Comparison of ENCODE assay signal across 20 cellular contexts in the genomic region with DNA sequence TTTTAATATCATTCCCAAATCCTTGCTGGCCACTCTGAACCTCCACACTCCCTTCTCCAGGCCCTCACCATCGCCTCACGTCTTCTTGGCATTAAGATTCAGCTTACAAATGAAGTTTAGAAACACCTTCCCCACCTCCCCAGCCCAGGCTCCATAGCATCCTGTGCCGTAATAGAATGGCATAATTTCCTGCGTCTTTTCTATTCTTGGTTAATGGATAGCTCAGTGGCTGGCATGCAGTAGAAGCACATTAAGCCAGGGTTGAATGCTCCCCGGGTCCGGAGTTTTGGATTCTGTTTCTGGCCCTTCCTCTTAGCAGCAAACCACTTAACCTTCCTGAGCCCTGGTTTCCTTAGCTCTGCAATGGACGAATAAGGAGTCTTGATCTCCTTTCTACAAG. TPM values are rescaled to one million over a fixed set of nuclear protein-coding genes. Genes with fewer than 3 reads are reported as not detected.
DNase-seq lines count a peak whose midpoint lies in the region; ATAC-seq, FAIRE-seq and TF ChIP-seq lines count a peak whose summit lies in the region.
"Had no signal": no experiment of that assay in that cellular context is flagged by ENCODE, and none has a peak within 500 bp of the region (broad histone marks: within the 10 kb centered on the region; RNA-seq: fewer than 3 reads in every experiment).

No MANE protein-coding gene starts in this region.

- peak overlapping the region; percentile 74 for H3K4me2 ChIP-seq in A549
- no peak overlapping the region for H3K4me2 ChIP-seq in trophoblast cell (ENCODE audit: low read length)

- H3K79me1 ChIP-seq in trophoblast cell (ENCODE audit: low read length), result peaks cover 7% of the 10 kb centered on the region

- H3K36me3 ChIP-seq in RWPE2 (ENCODE audit: low read depth), result peaks cover 16% of the 10 kb centered on the region
- no peaks in the 10 kb centered on the region for H3K36me3 ChIP-seq in trophoblast cell (ENCODE audit: control insufficient read depth in 1 of 2, insufficient read depth in 2 of 2, low read length in 2 of 2)
- H3K36me3 ChIP-seq: Peyer's patch had no signal

- DNase-seq in A549 (ENCODE audit: low read depth in 1 of 2, low spot score in 1 of 2), result peak in 1 of 2 experiments; percentile 79
- no peak for DNase-seq in RWPE2 (ENCODE audit: low spot score)
- peak; percentile 77 for DNase-seq in left lobe of liver (ENCODE audit: low spot score)
- no peak for DNase-seq in trophoblast cell
- DNase-seq in SHP77 (lab: John Stamatoyannopoulos, UW), result no peak
- DNase-seq in activated effector memory CD4-positive, alpha-beta T cell treated with Interleukin-2 at 50 U/mL for 16 hours, result no peak
- no peak for DNase-seq in central memory CD4-positive, alpha-beta T cell
- no peak for DNase-seq in natural killer cell
- DNase-seq: 8988T, COR-L47, DND-41, GF-D8, HFFc6, Kasumi-1, NCI-H1417 treated with DMSO at 0.1 percent for 48 hours, NCI-H2029 treated with DMSO at 0.1 percent for 48 hours, NCI-H524, Peyer's patch had no signal

- no peak overlapping the region for H2AK5ac ChIP-seq in trophoblast cell (ENCODE audit: low read length)

- peak; percentile 61 to 69 for ATAC-seq in A549
- no peak for ATAC-seq in RWPE2 (ENCODE audit: low read depth)
- peak; percentile 77 for ATAC-seq in left lobe of liver
- ATAC-seq in natural killer cell, result no peak

- peaks cover 100% of the 10 kb centered on the region for H3K4me1 ChIP-seq in A549
- H3K4me1 ChIP-seq in RWPE2 (ENCODE audit: insufficient read depth, poor library complexity, severe bottlenecking), result peaks cover 29% of the 10 kb centered on the region
- peaks cover 16 to 19% of the 10 kb centered on the region in 2 experiments for H3K4me1 ChIP-seq in trophoblast cell (ENCODE audit: control insufficient read depth in 1 of 2, insufficient read depth in 2 of 2, low read length in 2 of 2)

- TF ChIP-seq CTCF in A549 (IDR thresholded peaks at IDR 0.05), result no peak
- TF ChIP-seq CTCF in RWPE2 (IDR thresholded peaks at IDR 0.05; ENCODE audit: poor library complexity, severe bottlenecking), result no peak
- no peak for TF ChIP-seq CTCF in natural killer cell (IDR thresholded peaks at IDR 0.05)

- H3K27me3 Mint-ChIP-seq in natural killer cell (ENCODE audit: low read depth in 2 of 2), result peaks cover 14 to 26% of the 10 kb centered on the region in 2 donors

- H3K9me3 ChIP-seq in A549 (no peaks in the 10 kb centered on the region), RWPE2 (ENCODE audit: severe bottlenecking) (no peaks in the 10 kb centered on the region), trophoblast cell (ENCODE audit: insufficient read depth, low read depth, low read length) (no peaks in the 10 kb centered on the region)
- H3K9me3 ChIP-seq: Peyer's patch had no signal

- no peak overlapping the region for H2BK12ac ChIP-seq in trophoblast cell (ENCODE audit: low read length)

- peak; percentile 63 for FAIRE-seq in A549 (lab: Jason Lieb, UNC)
- FAIRE-seq: H1 had no signal

- POLR2A ChIA-PET in A549 (lab: Yijun Ruan, JAX), result interaction anchor here (0.6 to 1.0 kb wide), 3 partner anchors 12 to 36 kb away, joined by 3 read pairs; no protein-coding TSS in a partner anchor

- H3K4me1 Mint-ChIP-seq in natural killer cell, result no peaks in the 10 kb centered on the region

- no peak overlapping the region for H3K18ac ChIP-seq in trophoblast cell (ENCODE audit: low read length)

- H4K12ac ChIP-seq in trophoblast cell (ENCODE audit: low read depth, low read length), result no peak overlapping the region

- peaks cover 3% of the 10 kb centered on the region for H3K79me2 ChIP-seq in trophoblast cell (ENCODE audit: control insufficient read depth, insufficient read depth, low read length, poor library complexity)

- TF ChIP-seq EP300 in A549 (IDR thresholded peaks at IDR 0.05), result peak; percentile 70 to 74; a peak in 3 of 5 replicates

- H3K9me3 Mint-ChIP-seq in natural killer cell, result no peaks in the 10 kb centered on the region

- peak overlapping the region; percentile 91 to 92 for H3K27ac ChIP-seq in A549
- H3K27ac ChIP-seq in RWPE2 (ENCODE audit: poor library complexity, severe bottlenecking), result peak overlapping the region; percentile 2
- no peak overlapping the region for H3K27ac ChIP-seq in trophoblast cell (ENCODE audit: low read depth, low read length)
- H3K27ac ChIP-seq: C4-2B, Peyer's patch had no signal

- peak overlapping the region; percentile 33 for H3K4ac ChIP-seq in trophoblast cell (ENCODE audit: low read depth, low read length)

- H3K23ac ChIP-seq in trophoblast cell (ENCODE audit: low read length), result no peak overlapping the region

- no peak for TF ChIP-seq POLR2A in A549 (IDR thresholded peaks at IDR 0.05; ENCODE audit: low read length)

- CTCF ChIA-PET in A549 (lab: Yijun Ruan, JAX), result interaction anchor here (0.7 to 22.9 kb wide), 5 partner anchors 9 to 112 kb away, joined by 3 to 256 read pairs (median 3); partner anchors contain the start of gene WWC1

- no peak overlapping the region for H3K27ac Mint-ChIP-seq in natural killer cell
- H3K27ac Mint-ChIP-seq: HFFc6 had no signal

- H2BK120ac ChIP-seq in trophoblast cell (ENCODE audit: insufficient read depth, low read length, poor library complexity), result no peak overlapping the region

- H3K27me3 ChIP-seq in RWPE2 (ENCODE audit: insufficient read depth, poor library complexity, severe bottlenecking), result no peaks in the 10 kb centered on the region
- H3K27me3 ChIP-seq in trophoblast cell (ENCODE audit: insufficient read depth, low read length), result no peaks in the 10 kb centered on the region
- H3K27me3 ChIP-seq: Peyer's patch had no signal

- no peak overlapping the region for H2BK5ac ChIP-seq in trophoblast cell (ENCODE audit: low read depth, low read length, poor library complexity)

- H4K91ac ChIP-seq in trophoblast cell (ENCODE audit: low read depth, low read length), result no peak overlapping the region

- H3K4me3 ChIP-seq in A549 (no peak overlapping the region), RWPE2 (ENCODE audit: severe bottlenecking) (no peak overlapping the region), trophoblast cell (ENCODE audit: low read depth, low read length) (no peak overlapping the region)
- H3K4me3 ChIP-seq: Peyer's patch had no signal

- H3K14ac ChIP-seq in trophoblast cell (ENCODE audit: low read length), result no peak overlapping the region

- H3K4me3 Mint-ChIP-seq in natural killer cell, result no peak overlapping the region
- H3K4me3 Mint-ChIP-seq: HFFc6 had no signal

- no peak overlapping the region for H3K9ac ChIP-seq in trophoblast cell (ENCODE audit: low read length)

- H2AFZ ChIP-seq in trophoblast cell (ENCODE audit: insufficient read depth, low read length, poor library complexity), result no peak overlapping the region

- TF ChIP-seq RAD21 in A549 (conservative IDR thresholded peaks at IDR 0.05 in 1 of 2, IDR thresholded peaks at IDR 0.05 in 1 of 2), result 0 out of 5 replicates have a peak, but pooled peaks of 1 of the 2 experiments have one; percentile 25

- 0% methylated on average over 7 of the region's 7 CpGs for WGBS in A549 (ENCODE audit: missing lambda C conversion rate)
- WGBS in trophoblast cell (ENCODE audit: extremely low coverage, insufficient coverage, insufficient read length), result no CpG with 5 or more reads among the region's 7 CpGs

- H4K8ac ChIP-seq in trophoblast cell (ENCODE audit: low read depth, low read length), result no peak overlapping the region

- no peaks in the 10 kb centered on the region for H3K36me3 Mint-ChIP-seq in natural killer cell

- intact Hi-C loops in natural killer cell (cut with micrococcal nuclease), result no loop called here

TF ChIP-seq in A549, 52 proteins besides CTCF, POLR2A, EP300 and RAD21:
- TF ChIP-seq CEBPB (IDR thresholded peaks at IDR 0.05) (peak; percentile 39 to 63; a peak in 3 of 4 replicates), GATA3 (IDR thresholded peaks at IDR 0.05; ENCODE audit: borderline replicate concordance) (peak; percentile 16; the same call in 1 of the 2 replicates), MAX (IDR thresholded peaks at IDR 0.05) (0 out of 2 replicates have a peak, but pooled peaks have one; percentile 29), MAZ (IDR thresholded peaks at IDR 0.05; ENCODE audit: borderline replicate concordance, low read depth, low read length) (no peak), SMC3 (IDR thresholded peaks at IDR 0.05) (0 out of 3 replicates have a peak, but pooled peaks have one; percentile 8), JUN (IDR thresholded peaks at IDR 0.05) (peak; percentile 22 to 34; a peak in 1 of 5 replicates), HOXB13 (CRISPR knock-in tag; IDR thresholded peaks at IDR 0.05; ENCODE audit: low read depth) (peak; percentile 38; the same call in 1 of the 2 replicates), RARB (CRISPR knock-in tag; IDR thresholded peaks at IDR 0.05) (no peak), FOSL2 (IDR thresholded peaks at IDR 0.05) (no peak), FOSL2 (CRISPR knock-in tag; IDR thresholded peaks at IDR 0.05) (0 out of 2 replicates have a peak, but pooled peaks have one; percentile 2), FOSB (CRISPR knock-in tag; IDR thresholded peaks at IDR 0.05) (no peak)
- TF ChIP-seq, protein P1, sequence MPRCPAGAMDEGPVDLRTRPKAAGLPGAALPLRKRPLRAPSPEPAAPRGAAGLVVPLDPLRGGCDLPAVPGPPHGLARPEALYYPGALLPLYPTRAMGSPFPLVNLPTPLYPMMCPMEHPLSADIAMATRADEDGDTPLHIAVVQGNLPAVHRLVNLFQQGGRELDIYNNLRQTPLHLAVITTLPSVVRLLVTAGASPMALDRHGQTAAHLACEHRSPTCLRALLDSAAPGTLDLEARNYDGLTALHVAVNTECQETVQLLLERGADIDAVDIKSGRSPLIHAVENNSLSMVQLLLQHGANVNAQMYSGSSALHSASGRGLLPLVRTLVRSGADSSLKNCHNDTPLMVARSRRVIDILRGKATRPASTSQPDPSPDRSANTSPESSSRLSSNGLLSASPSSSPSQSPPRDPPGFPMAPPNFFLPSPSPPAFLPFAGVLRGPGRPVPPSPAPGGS (IDR thresholded peaks at IDR 0.05), result 0 out of 3 replicates have a peak, but pooled peaks have one; percentile 17

RNA-seq across cellular contexts. Expression of gene WWC1, which starts 13.8 kb away (rescaled TPM):
- polyA plus RNA-seq in A549 (2011; rRNA removed) (75.0 and 98.1 TPM in 2 replicates), A549 (2017; fragmentation: RNase III; extraction: RNeasy Plus Mini Kit Qiagen cat#74134 plus additional on column Dnase treatment) (88.5 to 113 TPM (median 92.2 TPM) in 3 replicates)
- polyA plus RNA-seq in A549 (2012; cell fraction: cytosol; rRNA removed), result 52.9 and 53.5 TPM in 2 replicates
- polyA plus RNA-seq in A549 (2012; cell fraction: nucleus; rRNA removed), result 45.0 and 53.1 TPM in 2 replicates
- polyA minus RNA-seq in A549 (2011; rRNA and poly(A)+ RNA removed), result 107 and 125 TPM in 2 replicates
- total RNA-seq in left lobe of liver (11.2 TPM), natural killer cell (under 1 TPM; 0.42 to 0.66 (median 0.53) TPM)
- 48.1 and 48.6 TPM in 2 replicates for polyA plus RNA-seq in trophoblast cell (2013)

Comparison
In these comparisons a context has a peak if more than half of its experiments do, and no peak if none do; other contexts are left out.
1. ATAC-seq: peak in A549 (2 of 2) and left lobe of liver (single experiment); none in RWPE2 (single experiment) and natural killer cell (0 of 3).